In genomic region chr6:146433881-146434741, GRCh38 we compare ENCODE assay signal across 10 cellular contexts.
A peak's percentile ranks its signal among the peaks of the same experiment; 100 is the strongest.
DNase-seq lines count a peak whose midpoint lies in the region.
"Had no signal": no experiment of that assay in that cellular context is flagged by ENCODE, and none has a peak within 500 bp of the region (broad histone marks: within the 10 kb centered on the region; RNA-seq: fewer than 3 reads in every experiment).

No MANE protein-coding gene starts in this region.

- peak overlapping the region; percentile 56 for H3K4me3 ChIP-seq in iPS-18c (ENCODE audit: insufficient read depth, low read depth, low read length)

- H3K9me3 ChIP-seq in iPS-18c (ENCODE audit: control insufficient read depth, insufficient read depth, low read length), result no peaks in the 10 kb centered on the region

- DNase-seq in ELF-1 (ENCODE audit: low read depth, low spot score) (peak; percentile 15), cerebellum (ENCODE audit: low spot score) (peak; percentile 19), retina (peak; percentile 82), COR-L47 (lab: John Stamatoyannopoulos, UW) (no peak), T-helper 1 cell (no peak), KG1 (lab: John Stamatoyannopoulos, UW) (no peak), HT-29 (ENCODE audit: low spot score) (no peak)
- DNase-seq: DMS153, MM.1S had no signal

Comparison
In these comparisons a context has a peak if more than half of its experiments do, and no peak if none do; other contexts are left out.
1. DNase-seq: peak in ELF-1 (single experiment), cerebellum (single experiment) and retina (single experiment); none in COR-L47 (single experiment), T-helper 1 cell (0 of 5), KG1 (single experiment) and HT-29 (single experiment).